In the genomic region with DNA sequence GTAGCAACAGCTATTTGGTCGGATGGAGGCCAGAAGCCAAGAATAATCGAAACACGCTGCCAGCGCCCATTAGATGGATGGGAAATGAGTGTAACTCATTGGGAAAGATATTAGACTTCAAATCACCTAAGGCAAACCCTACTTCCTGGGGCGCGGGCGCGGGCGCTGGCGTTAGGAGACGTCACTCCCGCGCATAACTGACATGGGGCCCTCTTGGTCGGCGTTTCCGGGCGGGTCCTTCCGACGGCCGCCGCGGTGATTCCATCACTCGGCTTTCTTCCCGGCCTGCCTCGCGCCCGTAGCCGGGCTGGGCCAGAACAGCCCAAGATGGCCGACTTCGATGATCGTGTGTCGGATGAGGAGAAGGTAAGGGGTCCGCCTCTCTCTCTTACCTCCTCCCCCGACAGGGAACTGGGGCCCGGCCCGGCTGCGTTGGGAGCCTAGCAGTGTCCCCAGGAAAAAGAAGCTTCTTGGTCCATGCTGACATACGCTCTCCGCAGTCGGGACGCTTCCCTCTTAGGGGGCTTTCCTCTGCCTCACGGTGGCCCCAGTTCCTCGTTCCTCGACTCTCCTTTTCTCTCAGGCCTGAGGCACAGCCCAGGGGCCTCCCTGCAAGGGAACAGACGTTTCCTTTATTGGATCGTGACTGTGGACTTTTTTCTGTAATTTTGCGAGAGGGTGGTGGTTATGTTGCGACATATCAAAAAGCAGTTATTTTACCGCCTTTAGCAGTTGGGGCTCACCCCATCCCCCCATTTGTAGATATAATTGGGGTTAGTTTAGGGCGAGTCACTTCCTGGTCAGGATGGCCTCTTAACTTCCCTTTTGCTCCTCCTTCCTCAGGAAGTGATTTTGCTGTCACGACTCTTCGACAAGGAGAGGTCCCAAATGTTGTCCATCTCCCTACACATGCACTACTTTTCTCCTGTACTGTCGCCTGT, we compare ENCODE assay signal across 8 cellular contexts. TPM values are rescaled to one million over a fixed set of nuclear protein-coding genes. Genes with fewer than 3 reads are reported as not detected.
DNase-seq lines count a peak whose midpoint lies in the region; ATAC-seq and TF ChIP-seq lines count a peak whose summit lies in the region.

A gene (plus strand): TSS at position 315 of the 941 bp plus-strand sequence. CDS start 13 bp downstream, at position 328.

- WGBS in right lobe of liver (ENCODE audit: insufficient coverage, low coverage, low lambda C conversion rate, missing lambda C conversion rate): under 1% methylated on average over 20 of the region's 53 CpGs

- DNase-seq in CD4-positive, CD25-positive, alpha-beta regulatory T cell: peak; percentile 86 to 96 (median 94)
- DNase-seq in NCI-H82 (lab: John Stamatoyannopoulos, UW) (peak; percentile 95), dermis microvascular lymphatic vessel endothelial cell (ENCODE audit: low read depth in 2 of 2) (peak; percentile 78 to 94), right lobe of liver (peak; percentile 92 to 95 (median 94))
- peak; percentile 88 to 91 for DNase-seq in activated CD4-positive, alpha-beta T cell treated with anti-CD3 and anti-CD28 coated beads, Interleukin-2, amount 50 U/mL, for 48 hours
- peak; percentile 91 for DNase-seq in stimulated activated CD4-positive, alpha-beta T cell treated with anti-CD3 and anti-CD28 coated beads, Interleukin-4, amount 100 ng/mL, for 24 hours

- H3K9me3 ChIP-seq in CD4-positive, CD25-positive, alpha-beta regulatory T cell (ENCODE audit: control insufficient read depth in 2 of 2, low read length in 2 of 2): no peaks in the 10 kb centered on the region
- H3K9me3 ChIP-seq in right lobe of liver: no peaks in the 10 kb centered on the region

- H3K27ac Mint-ChIP-seq in CD4-positive, CD25-positive, alpha-beta regulatory T cell: peak within 1 kb of the TSS; percentile 99 to 100 (median 100)

- peaks cover 1% of the 10 kb centered on the region for H3K36me3 Mint-ChIP-seq in CD4-positive, CD25-positive, alpha-beta regulatory T cell

- peaks cover 22 to 54% (median 31%) of the 10 kb centered on the region in 4 donors for H3K4me1 Mint-ChIP-seq in CD4-positive, CD25-positive, alpha-beta regulatory T cell

- peak within 1 kb of the TSS; percentile 98 for H3K4me3 ChIP-seq in CD4-positive, CD25-positive, alpha-beta regulatory T cell (ENCODE audit: low read depth, low read length)
- peak within 1 kb of the TSS; percentile 86 to 90 (median 87) for H3K4me3 ChIP-seq in right lobe of liver

- H3K27ac ChIP-seq in CD4-positive, CD25-positive, alpha-beta regulatory T cell (ENCODE audit: insufficient read depth, low read length, poor library complexity, severe bottlenecking): peak within 1 kb of the TSS; percentile 100
- peak within 1 kb of the TSS; percentile 93 to 98 (median 96) for H3K27ac ChIP-seq in right lobe of liver

- H3K9me3 Mint-ChIP-seq in CD4-positive, CD25-positive, alpha-beta regulatory T cell: no peaks in the 10 kb centered on the region

- H3K27me3 ChIP-seq in CD4-positive, CD25-positive, alpha-beta regulatory T cell (ENCODE audit: control insufficient read depth, insufficient read depth, low read length): no peaks in the 10 kb centered on the region
- no peaks in the 10 kb centered on the region for H3K27me3 ChIP-seq in right lobe of liver

- peak; percentile 88 to 92 for ATAC-seq in CD4-positive, CD25-positive, alpha-beta regulatory T cell (ENCODE audit: low read depth in 2 of 2)
- ATAC-seq in GM19438 (IDR thresholded peaks at IDR 0.05; ENCODE audit: low read depth, unreplicated experiment): peak; percentile 82
- peak; percentile 81 for ATAC-seq in HG03571 (IDR thresholded peaks at IDR 0.05; ENCODE audit: unreplicated experiment)
- peak; percentile 93 to 96 (median 95) for ATAC-seq in right lobe of liver

- TF ChIP-seq POLR2A in right lobe of liver (IDR thresholded peaks at IDR 0.05): peak; percentile 82

- H3K4me3 Mint-ChIP-seq in CD4-positive, CD25-positive, alpha-beta regulatory T cell: peak within 1 kb of the TSS; percentile 99 to 100 (median 100)

- no peak for TF ChIP-seq CTCF in right lobe of liver (IDR thresholded peaks at IDR 0.05)

- H3K36me3 ChIP-seq in CD4-positive, CD25-positive, alpha-beta regulatory T cell (ENCODE audit: control insufficient read depth, insufficient read depth, low read length): peaks cover 1% of the 10 kb centered on the region
- H3K36me3 ChIP-seq in right lobe of liver: peaks cover 0 to 7% (median 0%) of the 10 kb centered on the region in 4 donors

- peaks cover 10% of the 10 kb centered on the region for H3K27me3 Mint-ChIP-seq in CD4-positive, CD25-positive, alpha-beta regulatory T cell

- H3K4me1 ChIP-seq in CD4-positive, CD25-positive, alpha-beta regulatory T cell (ENCODE audit: control insufficient read depth, insufficient read depth, low read length, poor library complexity, severe bottlenecking): peaks cover 57% of the 10 kb centered on the region
- H3K4me1 ChIP-seq in right lobe of liver: peaks cover 0 to 20% (median 6%) of the 10 kb centered on the region in 4 donors

- intact Hi-C loops in right lobe of liver (cut with DNase I): loop anchor here in 1 of 2 donors (10.0 kb wide), 1 partner anchor 85 kb away; a partner anchor contains a TSS

RNA-seq across cellular contexts. Expression of the gene that starts here (rescaled TPM):
- total RNA-seq in CD4-positive, CD25-positive, alpha-beta regulatory T cell: 244 TPM
- 100 to 1,000 TPM; 248 to 281 (median 260) TPM for polyA plus RNA-seq in CD4-positive, CD25-positive, alpha-beta regulatory T cell
- total RNA-seq in dermis microvascular lymphatic vessel endothelial cell (171 and 180 TPM in 2 replicates), right lobe of liver (10 to 100 TPM; 34.8 to 85.8 (median 54.7) TPM)

Comparison
In these comparisons a context has a peak if more than half of its experiments do, and no peak if none do; other contexts are left out.
1. Peak in every context shown above with its lines: DNase-seq, ATAC-seq, H3K4me3 ChIP-seq and H3K27ac ChIP-seq.